23 cellular contexts compared by ENCODE assay signal in the genomic region with DNA sequence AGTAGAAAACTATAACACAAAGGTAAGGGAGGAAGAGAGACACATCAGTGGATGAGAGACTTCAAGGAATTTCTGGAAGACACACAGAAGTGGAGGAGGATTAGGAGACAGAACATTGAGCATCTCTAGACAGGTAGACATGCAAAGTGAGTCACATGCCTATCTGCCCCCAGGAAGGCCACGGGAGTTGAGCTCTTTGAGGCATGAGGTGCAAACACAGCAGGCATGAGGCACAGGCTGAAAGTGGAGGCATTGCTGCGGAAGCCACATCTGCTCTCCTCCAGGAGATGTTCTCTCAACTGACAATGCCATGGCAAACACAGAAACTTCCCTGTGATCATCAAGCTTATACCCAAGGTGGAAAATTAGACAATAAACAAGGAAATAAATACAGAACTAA.
DNase-seq lines count a peak whose midpoint lies in the region; ATAC-seq lines count a peak whose summit lies in the region.
"Had no signal": no experiment of that assay in that cellular context is flagged by ENCODE, and none has a peak within 500 bp of the region (broad histone marks: within the 10 kb centered on the region; RNA-seq: fewer than 3 reads in every experiment).

No MANE protein-coding gene starts in this region.

- H3K9me3 ChIP-seq in Karpas-422 (ENCODE audit: low read length) (no peaks in the 10 kb centered on the region), trophoblast cell (ENCODE audit: insufficient read depth, low read depth, low read length) (peaks cover 13% of the 10 kb centered on the region)

- H3K18ac ChIP-seq in trophoblast cell (ENCODE audit: low read length) = no peak overlapping the region

- no peak overlapping the region for H2BK12ac ChIP-seq in trophoblast cell (ENCODE audit: low read length)

- H3K4me1 ChIP-seq in Karpas-422 (ENCODE audit: low read length) = no peaks in the 10 kb centered on the region
- no peaks in the 10 kb centered on the region for H3K4me1 ChIP-seq in trophoblast cell (ENCODE audit: control insufficient read depth in 1 of 2, insufficient read depth in 2 of 2, low read length in 2 of 2)
- H3K4me1 ChIP-seq: BLaER1 treated with 17β-estradiol and CSF1 and Interleukin-3, amounts not matched to agents 10 nM and 100 nM had no signal

- H3K9me2 ChIP-seq in Karpas-422 (replicated peaks; ENCODE audit: insufficient read depth, low read length) = no peaks in the 10 kb centered on the region

- no peak overlapping the region for H2BK5ac ChIP-seq in trophoblast cell (ENCODE audit: low read depth, low read length, poor library complexity)

- no peak overlapping the region for H3K9ac ChIP-seq in Karpas-422 (ENCODE audit: low read length)
- H3K9ac ChIP-seq in trophoblast cell (ENCODE audit: low read length) = no peak overlapping the region
- H3K9ac ChIP-seq: BLaER1 treated with 17β-estradiol and CSF1 and Interleukin-3, amounts not matched to agents 10 nM and 100 nM had no signal

- no peak overlapping the region for H3K27ac ChIP-seq in Karpas-422 (ENCODE audit: low read length)
- no peak overlapping the region for H3K27ac ChIP-seq in trophoblast cell (ENCODE audit: low read depth, low read length)
- H3K27ac ChIP-seq: BLaER1 treated with 17β-estradiol and CSF1 and Interleukin-3, amounts not matched to agents 10 nM and 100 nM; C4-2B had no signal

- H3K23ac ChIP-seq in trophoblast cell (ENCODE audit: low read length) = no peak overlapping the region

- H3K4me3 ChIP-seq in Karpas-422 (ENCODE audit: low read length) (no peak overlapping the region), trophoblast cell (ENCODE audit: low read depth, low read length) (peak overlapping the region; percentile 42)
- H3K4me3 ChIP-seq: BLaER1 treated with 17β-estradiol and CSF1 and Interleukin-3, amounts not matched to agents 10 nM and 100 nM; GM12878 had no signal

- peak; percentile 22 for DNase-seq in Karpas-422
- peak; percentile 13 for DNase-seq in ecto neural progenitor cell (ENCODE audit: low spot score)
- DNase-seq in islet precursor cell = peak; percentile 22
- DNase-seq in trophoblast cell = no peak
- DNase-seq in activated CD4-positive, CD25-positive, alpha-beta regulatory T cell treated with anti-CD3 and anti-CD28 coated beads, Interleukin-2, amount 50 U/mL, for 72 hours = no peak
- DNase-seq in activated gamma-delta T cell (lab: John Stamatoyannopoulos, UW) = no peak
- DNase-seq: 8988T; AML-193; CD4-positive, alpha-beta T cell; COR-L47; DMS 273 treated with DMSO at 0.1 percent for 48 hours; DMS153; DMS53; DMS79; DND-41; EL; GDM1 had no signal

- H2AK5ac ChIP-seq in trophoblast cell (ENCODE audit: low read length) = no peak overlapping the region

- H2AFZ ChIP-seq in Karpas-422 (ENCODE audit: low read length) (no peak overlapping the region), trophoblast cell (ENCODE audit: insufficient read depth, low read length, poor library complexity) (no peak overlapping the region)

- no peak overlapping the region for H2BK120ac ChIP-seq in trophoblast cell (ENCODE audit: insufficient read depth, low read length, poor library complexity)

- H3K36me3 ChIP-seq in Karpas-422 (ENCODE audit: insufficient read depth, low read length) = no peaks in the 10 kb centered on the region
- H3K36me3 ChIP-seq in trophoblast cell (ENCODE audit: control insufficient read depth in 1 of 2, insufficient read depth in 2 of 2, low read length in 2 of 2) = no peaks in the 10 kb centered on the region
- H3K36me3 ChIP-seq: BLaER1 treated with 17β-estradiol and CSF1 and Interleukin-3, amounts not matched to agents 10 nM and 100 nM had no signal

- H3K79me2 ChIP-seq in Karpas-422 (ENCODE audit: low read length) (no peaks in the 10 kb centered on the region), trophoblast cell (ENCODE audit: control insufficient read depth, insufficient read depth, low read length, poor library complexity) (no peaks in the 10 kb centered on the region)

- H4K12ac ChIP-seq in trophoblast cell (ENCODE audit: low read depth, low read length) = no peak overlapping the region

- H3K4me2 ChIP-seq in Karpas-422 (ENCODE audit: low read depth, low read length, poor library complexity, severe bottlenecking) (no peak overlapping the region), trophoblast cell (ENCODE audit: low read length) (no peak overlapping the region)
- H3K4me2 ChIP-seq: BLaER1 treated with 17β-estradiol and CSF1 and Interleukin-3, amounts not matched to agents 10 nM and 100 nM had no signal

- WGBS in trophoblast cell (ENCODE audit: extremely low coverage, insufficient coverage, insufficient read length) = no CpG with 5 or more reads among the region's 2 CpGs

- H3K79me1 ChIP-seq in trophoblast cell (ENCODE audit: low read length) = no peaks in the 10 kb centered on the region

- no peak overlapping the region for H3K4ac ChIP-seq in trophoblast cell (ENCODE audit: low read depth, low read length)

- no peak overlapping the region for H4K8ac ChIP-seq in trophoblast cell (ENCODE audit: low read depth, low read length)

- no peaks in the 10 kb centered on the region for H4K20me1 ChIP-seq in Karpas-422 (ENCODE audit: insufficient read depth, low read depth, low read length)
- H4K20me1 ChIP-seq: BLaER1 treated with 17β-estradiol and CSF1 and Interleukin-3, amounts not matched to agents 10 nM and 100 nM had no signal

- no peak overlapping the region for H4K91ac ChIP-seq in trophoblast cell (ENCODE audit: low read depth, low read length)

- no peak overlapping the region for H3K14ac ChIP-seq in trophoblast cell (ENCODE audit: low read length)

- no peaks in the 10 kb centered on the region for H3K27me3 ChIP-seq in Karpas-422 (ENCODE audit: low read length)
- no peaks in the 10 kb centered on the region for H3K27me3 ChIP-seq in trophoblast cell (ENCODE audit: insufficient read depth, low read length)
- H3K27me3 ChIP-seq: BLaER1 treated with 17β-estradiol and CSF1 and Interleukin-3, amounts not matched to agents 10 nM and 100 nM had no signal

- no peak for ATAC-seq in HG03045 (IDR thresholded peaks at IDR 0.05; ENCODE audit: unreplicated experiment)
- no peak for ATAC-seq in GM19023 (IDR thresholded peaks at IDR 0.05; ENCODE audit: unreplicated experiment)
- ATAC-seq: CD8-positive, alpha-beta T cell; GM12878 had no signal

Comparison
In these comparisons a context has a peak if more than half of its experiments do, and no peak if none do; other contexts are left out.
1. DNase-seq: peak in Karpas-422 (single experiment), ecto neural progenitor cell (single experiment) and islet precursor cell (single experiment); none in trophoblast cell (0 of 2), activated CD4-positive, CD25-positive, alpha-beta regulatory T cell treated with anti-CD3 and anti-CD28 coated beads, Interleukin-2, amount 50 U/mL, for 72 hours (single experiment) and activated gamma-delta T cell (single experiment).